ENCODE assay signal across 11 cellular contexts in genomic region chr11:114131366-114131963, GRCh38.
DNase-seq lines count a peak whose midpoint lies in the region; ATAC-seq and TF ChIP-seq lines count a peak whose summit lies in the region.
"Had no signal": no experiment of that assay in that cellular context is flagged by ENCODE, and none has a peak within 500 bp of the region (broad histone marks: within the 10 kb centered on the region; RNA-seq: fewer than 3 reads in every experiment).

No MANE protein-coding gene starts in this region.

- no peak for DNase-seq in heart left ventricle
- no peak for DNase-seq in right cardiac atrium
- DNase-seq in activated naive CD4-positive, alpha-beta T cell treated with anti-CD3 and anti-CD28 coated beads, Interleukin-2, amount 50 U/mL, for 72 hours (ENCODE audit: low spot score in 2 of 2), result no peak
- DNase-seq in mesenchymal stem cell, result peak; percentile 61
- DNase-seq in tibial artery, result no peak
- DNase-seq in iPS-NIHi11 (ENCODE audit: low spot score), result no peak
- DNase-seq in NCI-H1417 treated with DMSO at 0.1 percent for 48 hours (lab: John Stamatoyannopoulos, UW), result no peak
- DNase-seq: activated T-cell treated with anti-CD3 and anti-CD28 coated beads for 4 hours, glutamatergic neuron had no signal

- H3K4me3 ChIP-seq in heart left ventricle (peak overlapping the region in 1 of 12 donors; percentile 8), right cardiac atrium (ENCODE audit: low read length) (no peak overlapping the region), mesenchymal stem cell (ENCODE audit: insufficient read depth in 1 of 2, low read depth in 1 of 2, low read length in 2 of 2) (no peak overlapping the region), tibial artery (peak overlapping the region in 1 of 2 donors; percentile 29)

- peak overlapping the region in 11 of 12 donors; percentile 35 to 86 (median 61) for H3K27ac ChIP-seq in heart left ventricle
- H3K27ac ChIP-seq in right cardiac atrium (ENCODE audit: low read length), result no peak overlapping the region
- H3K27ac ChIP-seq in mesenchymal stem cell (ENCODE audit: low read length, poor library complexity, severe bottlenecking), result no peak overlapping the region
- H3K27ac ChIP-seq in tibial artery, result peak overlapping the region; percentile 94 to 95

- H3K9me3 ChIP-seq in heart left ventricle, result no peaks in the 10 kb centered on the region
- H3K9me3 ChIP-seq in right cardiac atrium (ENCODE audit: control insufficient read depth, low read length), result no peaks in the 10 kb centered on the region
- no peaks in the 10 kb centered on the region for H3K9me3 ChIP-seq in mesenchymal stem cell (ENCODE audit: control insufficient read depth, low read length)
- no peaks in the 10 kb centered on the region for H3K9me3 ChIP-seq in tibial artery

- H2AFZ ChIP-seq in mesenchymal stem cell (ENCODE audit: low read depth, low read length), result no peak overlapping the region

- H3K27ac Mint-ChIP-seq in activated naive CD4-positive, alpha-beta T cell treated with anti-CD3 and anti-CD28 coated beads, Interleukin-2, amount 50 U/mL, for 72 hours, result peak overlapping the region in 1 of 2 donors; percentile 15
- H3K27ac Mint-ChIP-seq: dendritic cell treated with granulocyte-macrophage colony-stimulating factor and Interleukin-4, amounts not matched to agents 40 ng/mL and 50 ng/mL, for 4 days had no signal

- 24 to 45% (median 29%) methylated on average over 9 of the region's 9 CpGs for WGBS in heart left ventricle, 4 donors
- WGBS in right cardiac atrium, result 25% methylated on average over 9 of the region's 9 CpGs
- WGBS in mesenchymal stem cell, result 29% methylated on average over 9 of the region's 9 CpGs

- no peak overlapping the region for H4K91ac ChIP-seq in mesenchymal stem cell (ENCODE audit: low read length)

- intact Hi-C loops in heart left ventricle (cut with DNase I) (loop anchor here in 1 of 10 donors (10.0 kb wide), 1 partner anchor 47 kb away; no protein-coding TSS in a partner anchor), right cardiac atrium (cut with DNase I) (no loop called here), tibial artery (cut with DNase I; ENCODE audit: low total_unique reads) (no loop called here)

- no peak overlapping the region for H2BK15ac ChIP-seq in mesenchymal stem cell (ENCODE audit: low read depth, poor library complexity, severe bottlenecking)

- no peak overlapping the region for H2AK5ac ChIP-seq in mesenchymal stem cell (ENCODE audit: low read length, severe bottlenecking)

- no peak overlapping the region for H2BK120ac ChIP-seq in mesenchymal stem cell (ENCODE audit: low read depth, low read length)

- H3K36me3 ChIP-seq in heart left ventricle (peaks cover 0 to 21% (median 0%) of the 10 kb centered on the region in 9 donors), mesenchymal stem cell (ENCODE audit: control insufficient read depth in 1 of 2, insufficient read depth in 2 of 2, low read depth in 1 of 2, low read length in 2 of 2) (no peaks in the 10 kb centered on the region), tibial artery (peaks cover 20 to 34% (median 30%) of the 10 kb centered on the region in 3 donors)

- H3K23ac ChIP-seq in mesenchymal stem cell (ENCODE audit: low read length in 2 of 2), result no peak overlapping the region

- H3K4ac ChIP-seq in mesenchymal stem cell (ENCODE audit: low read depth in 1 of 2, low read length in 2 of 2), result no peak overlapping the region

- no peak overlapping the region for H3K4me2 ChIP-seq in mesenchymal stem cell (ENCODE audit: low read length, poor library complexity, severe bottlenecking)

- H3K36me3 Mint-ChIP-seq in activated naive CD4-positive, alpha-beta T cell treated with anti-CD3 and anti-CD28 coated beads, Interleukin-2, amount 50 U/mL, for 72 hours, result no peaks in the 10 kb centered on the region

- no peaks in the 10 kb centered on the region for H3K27me3 ChIP-seq in heart left ventricle
- H3K27me3 ChIP-seq in right cardiac atrium (ENCODE audit: control insufficient read depth, insufficient read depth), result no peaks in the 10 kb centered on the region
- peaks cover 40 to 57% of the 10 kb centered on the region in 2 experiments for H3K27me3 ChIP-seq in mesenchymal stem cell (ENCODE audit: control insufficient read depth in 1 of 2, insufficient read depth in 1 of 2, low read length in 2 of 2)
- no peaks in the 10 kb centered on the region for H3K27me3 ChIP-seq in tibial artery

- TF ChIP-seq CTCF in heart left ventricle (IDR thresholded peaks at IDR 0.05) (no peak), tibial artery (IDR thresholded peaks at IDR 0.05) (no peak)

- no peak overlapping the region for H3K18ac ChIP-seq in mesenchymal stem cell (ENCODE audit: low read depth in 1 of 2, low read length in 2 of 2)

- no peak overlapping the region for H2BK5ac ChIP-seq in mesenchymal stem cell (ENCODE audit: low read depth, low read length, poor library complexity, severe bottlenecking)

- H3K79me1 ChIP-seq in mesenchymal stem cell (replicated peaks; ENCODE audit: low read length, poor library complexity, severe bottlenecking), result no peaks in the 10 kb centered on the region

- no peak overlapping the region for H2BK12ac ChIP-seq in mesenchymal stem cell (ENCODE audit: low read length in 2 of 2)

- no peak overlapping the region for H4K8ac ChIP-seq in mesenchymal stem cell (ENCODE audit: low read length)

- no peak for TF ChIP-seq POLR2A in heart left ventricle (IDR thresholded peaks at IDR 0.05)

- peaks cover 0 to 5% of the 10 kb centered on the region in 2 donors for H3K9me3 Mint-ChIP-seq in activated naive CD4-positive, alpha-beta T cell treated with anti-CD3 and anti-CD28 coated beads, Interleukin-2, amount 50 U/mL, for 72 hours
- H3K9me3 Mint-ChIP-seq: dendritic cell treated with granulocyte-macrophage colony-stimulating factor and Interleukin-4, amounts not matched to agents 40 ng/mL and 50 ng/mL, for 4 days had no signal

- no peak overlapping the region for H3K14ac ChIP-seq in mesenchymal stem cell (ENCODE audit: low read length in 2 of 2)

- peaks cover 55 to 100% (median 93%) of the 10 kb centered on the region in 12 donors for H3K4me1 ChIP-seq in heart left ventricle
- H3K4me1 ChIP-seq in right cardiac atrium (ENCODE audit: control insufficient read depth, insufficient read depth, low read length), result peaks cover 78% of the 10 kb centered on the region
- H3K4me1 ChIP-seq in mesenchymal stem cell (ENCODE audit: control insufficient read depth, insufficient read depth, low read depth, low read length), result no peaks in the 10 kb centered on the region
- peaks cover 4 to 100% (median 97%) of the 10 kb centered on the region in 4 donors for H3K4me1 ChIP-seq in tibial artery

- ATAC-seq in heart left ventricle (no peak), right cardiac atrium (no peak), GM19397 (IDR thresholded peaks at IDR 0.05; ENCODE audit: unreplicated experiment) (no peak)
- ATAC-seq in activated naive CD4-positive, alpha-beta T cell treated with anti-CD3 and anti-CD28 coated beads, Interleukin-2, amount 50 U/mL, for 72 hours, result peak; percentile 65 to 90

- H3K9ac ChIP-seq in mesenchymal stem cell (ENCODE audit: low read length), result no peak overlapping the region

Comparison
In these comparisons a context has a peak if more than half of its experiments do, and no peak if none do; other contexts are left out.
1. H3K27ac ChIP-seq: peak in heart left ventricle (11 of 12) and tibial artery (2 of 2); none in right cardiac atrium (single experiment) and mesenchymal stem cell (single experiment).
2. ATAC-seq: peak in activated naive CD4-positive, alpha-beta T cell treated with anti-CD3 and anti-CD28 coated beads, Interleukin-2, amount 50 U/mL, for 72 hours (2 of 2); none in heart left ventricle (0 of 4), right cardiac atrium (0 of 2) and GM19397 (single experiment).